ENCODE assay signal across 1 cellular context in the genomic region with DNA sequence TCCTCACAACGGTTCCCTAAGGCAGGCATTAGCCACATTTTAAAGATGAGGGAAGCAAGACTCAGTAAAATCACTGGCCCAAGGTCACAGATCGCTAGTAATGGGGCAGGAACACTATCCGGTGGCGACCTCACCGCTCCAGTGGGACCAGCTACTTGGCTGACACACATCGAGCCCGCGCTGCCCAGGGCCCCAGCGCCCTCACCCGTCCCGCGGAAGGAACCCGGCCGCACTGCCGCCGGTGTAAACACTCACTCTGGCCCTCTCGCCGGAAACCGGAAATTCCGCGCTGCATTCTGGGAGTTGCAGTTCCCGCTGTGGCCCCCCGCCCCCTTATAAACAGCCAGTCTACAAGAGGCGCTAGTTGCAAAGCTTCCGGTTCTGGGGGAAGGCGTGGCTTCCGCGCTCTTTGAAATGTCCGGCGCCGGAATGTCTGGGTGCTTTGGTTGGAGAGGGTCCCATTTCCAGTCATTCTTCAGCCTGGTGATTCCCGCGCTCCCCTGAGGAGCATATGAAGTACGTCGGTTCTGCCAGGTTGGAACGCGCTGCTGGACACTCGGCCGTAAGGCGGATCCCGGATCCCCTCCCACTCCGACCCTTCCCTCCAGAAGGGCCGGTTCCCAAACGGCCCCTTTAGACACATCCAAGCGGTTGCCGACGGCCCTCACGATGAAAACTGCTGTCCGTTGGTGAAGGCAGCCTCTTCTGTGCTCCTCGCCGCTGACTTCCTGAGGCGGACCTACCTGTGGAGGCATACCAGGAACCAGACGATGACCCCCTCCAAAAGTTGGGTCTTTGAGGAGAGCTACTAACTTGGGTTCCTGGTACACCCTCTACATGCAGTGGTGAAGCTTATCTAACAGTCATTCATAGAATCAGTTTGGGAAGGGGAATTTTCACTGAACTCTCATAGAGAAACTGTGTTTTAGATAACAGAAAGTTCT.
TF ChIP-seq lines count a peak whose summit lies in the region.

A gene with protein sequence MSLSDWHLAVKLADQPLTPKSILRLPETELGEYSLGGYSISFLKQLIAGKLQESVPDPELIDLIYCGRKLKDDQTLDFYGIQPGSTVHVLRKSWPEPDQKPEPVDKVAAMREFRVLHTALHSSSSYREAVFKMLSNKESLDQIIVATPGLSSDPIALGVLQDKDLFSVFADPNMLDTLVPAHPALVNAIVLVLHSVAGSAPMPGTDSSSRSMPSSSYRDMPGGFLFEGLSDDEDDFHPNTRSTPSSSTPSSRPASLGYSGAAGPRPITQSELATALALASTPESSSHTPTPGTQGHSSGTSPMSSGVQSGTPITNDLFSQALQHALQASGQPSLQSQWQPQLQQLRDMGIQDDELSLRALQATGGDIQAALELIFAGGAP (minus strand): TSS at position 258 of the 944 bp plus-strand sequence. CDS start 2,293 bp downstream, outside the sequence.

TF ChIP-seq in SK-N-SH treated with all-trans-retinoic acid at 6 μM for 48 hours, 23 proteins besides CTCF, POLR2A, EP300 and RAD21 (continued from another document):
- TF ChIP-seq, protein P1, sequence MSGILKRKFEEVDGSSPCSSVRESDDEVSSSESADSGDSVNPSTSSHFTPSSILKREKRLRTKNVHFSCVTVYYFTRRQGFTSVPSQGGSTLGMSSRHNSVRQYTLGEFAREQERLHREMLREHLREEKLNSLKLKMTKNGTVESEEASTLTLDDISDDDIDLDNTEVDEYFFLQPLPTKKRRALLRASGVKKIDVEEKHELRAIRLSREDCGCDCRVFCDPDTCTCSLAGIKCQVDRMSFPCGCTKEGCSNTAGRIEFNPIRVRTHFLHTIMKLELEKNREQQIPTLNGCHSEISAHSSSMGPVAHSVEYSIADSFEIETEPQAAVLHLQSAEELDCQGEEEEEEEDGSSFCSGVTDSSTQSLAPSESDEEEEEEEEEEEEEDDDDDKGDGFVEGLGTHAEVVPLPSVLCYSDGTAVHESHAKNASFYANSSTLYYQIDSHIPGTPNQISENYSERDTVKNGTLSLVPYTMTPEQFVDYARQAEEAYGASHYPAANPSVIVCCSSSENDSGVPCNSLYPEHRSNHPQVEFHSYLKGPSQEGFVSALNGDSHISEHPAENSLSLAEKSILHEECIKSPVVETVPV (CRISPR knock-in tag; IDR thresholded peaks at IDR 0.05), result no peak
